In genomic region chr11:65428578-65429068, GRCh38 we compare ENCODE assay signal across 8 cellular contexts. TPM values are rescaled to one million over a fixed set of nuclear protein-coding genes. Genes with fewer than 3 reads are reported as not detected.
DNase-seq lines count a peak whose midpoint lies in the region; ATAC-seq, FAIRE-seq and TF ChIP-seq lines count a peak whose summit lies in the region.

No MANE protein-coding gene starts in this region.

- H3K27ac Mint-ChIP-seq in chondrocyte (ENCODE audit: unreplicated experiment) (peak overlapping the region; percentile 100), naive B cell (peak overlapping the region; percentile 88 to 100 (median 100))

- DNase-seq in AG09309 (ENCODE audit: low read depth), result no peak
- DNase-seq in NB4 (ENCODE audit: low read depth), result no peak
- DNase-seq in chondrocyte (ENCODE audit: low spot score), result no peak
- DNase-seq in naive B cell, result no peak
- DNase-seq in HK-2 (ENCODE audit: unreplicated experiment), result no peak
- no peak for DNase-seq in HTR-8/SVneo (ENCODE audit: insufficient read length, low spot score)
- DNase-seq in NCI-H748 treated with DMSO at 0.1 percent for 48 hours (lab: John Stamatoyannopoulos, UW), result no peak

- FAIRE-seq in HTR-8/SVneo (lab: Jason Lieb, UNC), result no peak

- H3K27me3 Mint-ChIP-seq in chondrocyte (ENCODE audit: low read depth) (no peaks in the 10 kb centered on the region), naive B cell (no peaks in the 10 kb centered on the region)

- H3K4me3 ChIP-seq in AG09309 (ENCODE audit: control insufficient read depth, low read depth, low read length), result peak overlapping the region; percentile 70
- H3K4me3 ChIP-seq in NB4 (ENCODE audit: low read depth, low read length), result peak overlapping the region; percentile 76

- H3K9me3 Mint-ChIP-seq in chondrocyte (ENCODE audit: low read depth), result no peaks in the 10 kb centered on the region
- no peaks in the 10 kb centered on the region for H3K9me3 Mint-ChIP-seq in naive B cell

- H3K4me1 Mint-ChIP-seq in chondrocyte (ENCODE audit: low read depth), result peaks cover 90% of the 10 kb centered on the region
- H3K4me1 Mint-ChIP-seq in naive B cell, result peaks cover 81 to 96% (median 89%) of the 10 kb centered on the region in 3 donors

- TF ChIP-seq POLR2A in NB4 (IDR thresholded peaks at IDR 0.05; ENCODE audit: extremely low read depth, insufficient read length), result peak; percentile 1

- H3K36me3 Mint-ChIP-seq in chondrocyte (ENCODE audit: low read depth) (peaks cover 44% of the 10 kb centered on the region), naive B cell (peaks cover 0 to 5% of the 10 kb centered on the region in 2 donors)

- no peak for ATAC-seq in naive B cell (ENCODE audit: low read depth in 2 of 2)
- ATAC-seq in HG02840 (IDR thresholded peaks at IDR 0.05; ENCODE audit: low FRiP score, unreplicated experiment), result no peak

- no peak for TF ChIP-seq CTCF in AG09309 (IDR thresholded peaks at IDR 0.05; ENCODE audit: control insufficient read depth, insufficient read depth, low read depth, low read length, missing control alignments)
- TF ChIP-seq CTCF in NB4 (IDR thresholded peaks at IDR 0.05; ENCODE audit: low read depth, low read length), result no peak
- TF ChIP-seq CTCF in chondrocyte (IDR thresholded peaks at IDR 0.05), result no peak

- H3K4me3 Mint-ChIP-seq in chondrocyte (ENCODE audit: unreplicated experiment) (peak overlapping the region; percentile 82), naive B cell (peak overlapping the region; percentile 34 to 97 (median 72))

RNA-seq across cellular contexts. Expression of gene NEAT1, which starts 6.0 kb away (rescaled TPM):
- total RNA-seq in chondrocyte, result 333 to 440 TPM (median 377 TPM) in 3 replicates
- 1 to 10 TPM in 5 of 6 donors, under 1 TPM in 1; 0.88 to 4.2 (median 1.2) TPM for polyA plus RNA-seq in naive B cell (ENCODE audit: low read depth in 6 of 6)

RNA-seq across cellular contexts. Expression of gene FRMD8, which starts 42.2 kb away (rescaled TPM):
- total RNA-seq in chondrocyte, result 43.6 to 49.6 TPM (median 45.5 TPM) in 3 replicates
- 10 to 100 TPM; 45.3 to 64.6 (median 53.8) TPM for polyA plus RNA-seq in naive B cell (ENCODE audit: low read depth in 6 of 6)

RNA-seq across cellular contexts. Expression of gene SLC25A45, which starts 46.2 kb away (rescaled TPM):
- total RNA-seq in chondrocyte, result 11.7 to 14.4 TPM (median 13.1 TPM) in 3 replicates
- polyA plus RNA-seq in naive B cell (ENCODE audit: low read depth in 6 of 6), result 10 to 100 TPM; 10.2 to 35.1 (median 16.2) TPM
